ENCODE assay signal across 14 cellular contexts in genomic region chr1:229434641-229435051, GRCh38. TPM values are rescaled to one million over a fixed set of nuclear protein-coding genes. Genes with fewer than 3 reads are reported as not detected.
DNase-seq lines count a peak whose midpoint lies in the region; ATAC-seq and TF ChIP-seq lines count a peak whose summit lies in the region.
"Had no signal": no experiment of that assay in that cellular context is flagged by ENCODE, and none has a peak within 500 bp of the region (broad histone marks: within the 10 kb centered on the region; RNA-seq: fewer than 3 reads in every experiment).

No MANE protein-coding gene starts in this region.

- H3K4me3 ChIP-seq in right cardiac atrium (ENCODE audit: low read length) (no peak overlapping the region), psoas muscle (peak overlapping the region; percentile 70)
- H3K4me3 ChIP-seq: colonic mucosa had no signal

- intact Hi-C loops in right cardiac atrium (cut with DNase I) = no loop called here
- intact Hi-C loops in psoas muscle (cut with DNase I) = loop anchor here in 1 of 2 donors (1.0 to 10.0 kb wide), 2 partner anchors 24 to 190 kb away; partner anchors contain the start of genes TAF5L and URB2

- H3K27ac ChIP-seq in right cardiac atrium (ENCODE audit: low read length) = peak overlapping the region; percentile 74
- peak overlapping the region; percentile 97 for H3K27ac ChIP-seq in psoas muscle
- H3K27ac ChIP-seq: colonic mucosa had no signal

- H3K9me3 ChIP-seq in right cardiac atrium (ENCODE audit: control insufficient read depth, low read length) (no peaks in the 10 kb centered on the region), psoas muscle (no peaks in the 10 kb centered on the region)
- H3K9me3 ChIP-seq: colonic mucosa had no signal

- no peak for TF ChIP-seq CTCF in psoas muscle (IDR thresholded peaks at IDR 0.05)

- H3K36me3 ChIP-seq in psoas muscle (ENCODE audit: insufficient read depth in 1 of 2, low read depth in 1 of 2) = peaks cover 0 to 4% of the 10 kb centered on the region in 2 donors
- H3K36me3 ChIP-seq: colonic mucosa had no signal

- ATAC-seq in right cardiac atrium (peak; percentile 59 to 60), psoas muscle (peak; percentile 66 to 77 (median 71)), GM19324 (IDR thresholded peaks at IDR 0.05; ENCODE audit: low FRiP score, unreplicated experiment) (no peak)

- DNase-seq in NCI-H1092 (lab: John Stamatoyannopoulos, UW) (peak; percentile 43), SK-N-DZ (ENCODE audit: low spot score) (peak; percentile 59), right cardiac atrium (peak in 1 of 3 donors; percentile 66), psoas muscle (peak; percentile 69 to 90), kidney glomerular epithelial cell (lab: John Stamatoyannopoulos, UW) (no peak)
- DNase-seq in effector CD8-positive, alpha-beta T cell (lab: John Stamatoyannopoulos, UW) = no peak
- DNase-seq: colonic mucosa, KG1, mammary epithelial cell, NCI-H345 had no signal

- H3K4me1 ChIP-seq in right cardiac atrium (ENCODE audit: control insufficient read depth, insufficient read depth, low read length) (peaks cover 3% of the 10 kb centered on the region), psoas muscle (peaks cover 38% of the 10 kb centered on the region)

- 1% methylated on average over 27 of the region's 27 CpGs for WGBS in right cardiac atrium
- 1% methylated on average over 18 to 27 of the region's 27 CpGs for WGBS in psoas muscle, 3 donors

- H3K27me3 ChIP-seq in right cardiac atrium (ENCODE audit: control insufficient read depth, insufficient read depth) = no peaks in the 10 kb centered on the region
- H3K27me3 ChIP-seq in psoas muscle (ENCODE audit: insufficient read depth in 3 of 3, low read length in 2 of 3) = peaks cover 0 to 20% (median 0%) of the 10 kb centered on the region in 3 donors

RNA-seq across cellular contexts. Expression of gene ACTA1, which starts 0.8 kb away (rescaled TPM):
- polyA plus RNA-seq in SK-N-DZ (2014; cell fraction: cytosol; rRNA removed) = not detected in 2 replicates
- polyA plus RNA-seq in SK-N-DZ (2014; cell fraction: nucleus; rRNA removed) = 0.32 and 1.6 TPM in 2 replicates
- 100 to 1,000 TPM in 3 of 4 donors, 10 to 100 TPM in 1; 54.5 to 833 (median 171) TPM for total RNA-seq in right cardiac atrium
- polyA plus RNA-seq in right cardiac atrium = 1,262 TPM
- over 10,000 TPM in 3 of 4 donors, 1,000 to 10,000 TPM in 1; 8,109 to 28,566 (median 18,858) TPM for total RNA-seq in psoas muscle
- over 10,000 TPM; 11,314 to 26,656 (median 13,405) TPM for polyA plus RNA-seq in psoas muscle
- total RNA-seq: activated naive CD8-positive, alpha-beta T cell treated with anti-CD3 and anti-CD28 coated beads, Interleukin-2, amount 10 ng/mL, durations not matched to agents 7 days and 5 days; RPMI7951; subcutaneous adipose tissue had no signal
- polyA plus RNA-seq: mammary epithelial cell had no signal

Comparison
In these comparisons a context has a peak if more than half of its experiments do, and no peak if none do; other contexts are left out.
1. DNase-seq: peak in NCI-H1092 (single experiment), SK-N-DZ (single experiment) and psoas muscle (2 of 2); none in effector CD8-positive, alpha-beta T cell (single experiment) and kidney glomerular epithelial cell (single experiment).
2. RNA of gene ACTA1, which starts 0.8 kb away (total RNA-seq): 8,109 to 28,566 TPM in psoas muscle; 54.5 to 833 TPM in right cardiac atrium; every median in the first group is over 4 times any median in the second.